Comparison of ENCODE assay signal across 8 cellular contexts in the genomic region with DNA sequence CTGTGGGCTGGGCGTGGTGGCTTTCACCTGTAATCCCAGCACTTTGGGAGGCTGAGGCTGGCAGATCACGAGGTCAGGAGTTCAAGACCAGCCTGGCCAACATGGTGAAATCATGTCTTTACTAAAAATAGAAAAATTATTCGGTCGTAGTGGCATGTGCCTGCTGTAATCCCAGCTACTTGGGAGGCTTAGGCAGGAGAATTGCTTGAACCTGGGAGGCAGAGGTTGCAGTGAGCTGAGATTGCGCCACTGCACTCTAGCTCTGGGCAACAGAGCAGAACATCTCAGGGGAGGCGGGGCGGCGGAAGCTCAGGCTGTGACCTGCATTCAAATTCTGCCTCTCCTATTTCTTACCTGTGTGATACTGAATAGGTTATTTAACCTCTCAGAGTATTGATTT.
A peak's percentile ranks its signal among the peaks of the same experiment; 100 is the strongest.
DNase-seq lines count a peak whose midpoint lies in the region; ATAC-seq, FAIRE-seq and TF ChIP-seq lines count a peak whose summit lies in the region.
"Not testable (repeated sequence)": the region's sequence is repeated elsewhere in the genome, so short reads cannot be mapped to it uniquely, and the experiment has no call there.

No MANE protein-coding gene starts in this region.

- H3K4me2 ChIP-seq in neural progenitor cell = not testable (repeated sequence)

- not testable (repeated sequence) for H3K27me3 Mint-ChIP-seq in activated CD4-positive, alpha-beta memory T cell treated with anti-CD3 and anti-CD28 coated beads for 36 hours; chondrocyte (ENCODE audit: low read depth); neural progenitor cell (ENCODE audit: insufficient read depth, low read depth)

- peaks cover 24% of the 10 kb centered on the region for H3K4me1 Mint-ChIP-seq in activated CD4-positive, alpha-beta memory T cell treated with anti-CD3 and anti-CD28 coated beads for 36 hours (ENCODE audit: low read depth)
- peaks cover 33% of the 10 kb centered on the region for H3K4me1 Mint-ChIP-seq in chondrocyte (ENCODE audit: low read depth)
- peaks cover 31% of the 10 kb centered on the region for H3K4me1 Mint-ChIP-seq in neural progenitor cell

- peak overlapping the region; percentile 64 to 68 for H3K27ac ChIP-seq in right atrium auricular region
- not testable (repeated sequence) for H3K27ac ChIP-seq in neural progenitor cell
- peak overlapping the region; percentile 31 to 72 for H3K27ac ChIP-seq in testis

- FAIRE-seq in GM12892 (lab: Jason Lieb, UNC) = peak; percentile 9

- H3K9me3 ChIP-seq in right atrium auricular region; neural progenitor cell (ENCODE audit: low read depth); testis: not testable (repeated sequence)

- not testable (repeated sequence) for H3K79me2 ChIP-seq in neural progenitor cell (ENCODE audit: low read depth)

- intact Hi-C loops in activated CD4-positive, alpha-beta memory T cell treated with anti-CD3 and anti-CD28 coated beads for 36 hours (cut with micrococcal nuclease) = loop anchor here (10.0 kb wide), 1 partner anchor 224 kb away; no protein-coding TSS in a partner anchor
- intact Hi-C loops in sciatic nerve (cut with DNase I); testis (cut with DNase I; ENCODE audit: low total_unique reads): not testable (repeated sequence)

- H3K4me1 ChIP-seq in right atrium auricular region (peaks cover 0 to 45% of the 10 kb centered on the region in 2 donors), neural progenitor cell (peaks cover 17% of the 10 kb centered on the region), testis (peaks cover 31% of the 10 kb centered on the region)

- CTCF ChIA-PET in activated CD4-positive, alpha-beta memory T cell treated with anti-CD3 and anti-CD28 coated beads for 36 hours (lab: Charles Lee) = interaction anchor here (0.5 kb wide), 1 partner anchor 78 kb away, joined by 3 read pairs; no protein-coding TSS in a partner anchor

- not testable (repeated sequence) for H3K9me3 Mint-ChIP-seq in activated CD4-positive, alpha-beta memory T cell treated with anti-CD3 and anti-CD28 coated beads for 36 hours; chondrocyte (ENCODE audit: low read depth); neural progenitor cell

- not testable (repeated sequence) for TF ChIP-seq POLR2A in GM12892 (IDR thresholded peaks at IDR 0.05; ENCODE audit: low read depth, low read length); testis (IDR thresholded peaks at IDR 0.05)

- WGBS in testis, 2 donors = 62 to 77% methylated on average over 8 of the region's 8 CpGs

- H3K27me3 ChIP-seq in right atrium auricular region, neural progenitor cell, testis: not testable (repeated sequence)

- not testable (repeated sequence) for H4K20me1 ChIP-seq in neural progenitor cell (ENCODE audit: low read depth)

- not testable (repeated sequence) for H3K4me3 ChIP-seq in fibroblast of the aortic adventitia (ENCODE audit: low read depth, low read length); right atrium auricular region; neural progenitor cell; testis

- not testable (repeated sequence) for DNase-seq in GM12892 (ENCODE audit: insufficient read length); activated CD4-positive, alpha-beta memory T cell treated with anti-CD3 and anti-CD28 coated beads for 36 hours; chondrocyte (ENCODE audit: low spot score); right atrium auricular region (ENCODE audit: low spot score); neural progenitor cell (ENCODE audit: low spot score); sciatic nerve (ENCODE audit: low spot score); testis
- DNase-seq in fibroblast of the aortic adventitia (ENCODE audit: low read depth) = peak; percentile 30

- H3K36me3 Mint-ChIP-seq in activated CD4-positive, alpha-beta memory T cell treated with anti-CD3 and anti-CD28 coated beads for 36 hours; chondrocyte (ENCODE audit: low read depth); neural progenitor cell: not testable (repeated sequence)

- POLR2A ChIA-PET in activated CD4-positive, alpha-beta memory T cell treated with anti-CD3 and anti-CD28 coated beads for 36 hours (lab: Charles Lee) = interaction anchor here (1.2 to 1.3 kb wide), 2 partner anchors 23 to 40 kb away, joined by 4 read pairs; no protein-coding TSS in a partner anchor

- not testable (repeated sequence) for H3K4me3 Mint-ChIP-seq in activated CD4-positive, alpha-beta memory T cell treated with anti-CD3 and anti-CD28 coated beads for 36 hours; chondrocyte (ENCODE audit: unreplicated experiment); neural progenitor cell

- peak overlapping the region; percentile 66 for H3K27ac Mint-ChIP-seq in activated CD4-positive, alpha-beta memory T cell treated with anti-CD3 and anti-CD28 coated beads for 36 hours
- H3K27ac Mint-ChIP-seq in chondrocyte (ENCODE audit: unreplicated experiment) = peak overlapping the region; percentile 61
- H3K27ac Mint-ChIP-seq in neural progenitor cell = peak overlapping the region; percentile 33

- not testable (repeated sequence) for H3K36me3 ChIP-seq in right atrium auricular region; neural progenitor cell; testis (ENCODE audit: low read depth, missing control alignments)

- not testable (repeated sequence) for H2AFZ ChIP-seq in neural progenitor cell (replicated peaks)

- peak; percentile 57 for ATAC-seq in sciatic nerve

- not testable (repeated sequence) for H3F3A ChIP-seq in neural progenitor cell (ENCODE audit: low read depth)

- H3K9ac ChIP-seq in neural progenitor cell = not testable (repeated sequence)

- not testable (repeated sequence) for TF ChIP-seq CTCF in chondrocyte (IDR thresholded peaks at IDR 0.05); fibroblast of the aortic adventitia (IDR thresholded peaks at IDR 0.05; ENCODE audit: insufficient read depth, low read length); right atrium auricular region (IDR thresholded peaks at IDR 0.05); neural progenitor cell (IDR thresholded peaks at IDR 0.05); testis (IDR thresholded peaks at IDR 0.05)
